In genomic region chr6:40359808-40360207, GRCh38 we compare ENCODE assay signal across 1 cellular context.
A peak's percentile ranks its signal among the peaks of the same experiment; 100 is the strongest.
TF ChIP-seq lines count a peak whose summit lies in the region.

No MANE protein-coding gene starts in this region.

TF ChIP-seq in GM23338, 12 proteins besides CTCF, POLR2A, EP300 and RAD21:
- TF ChIP-seq ETS1 (IDR thresholded peaks at IDR 0.05) (no peak), REST (IDR thresholded peaks at IDR 0.05; ENCODE audit: unreplicated experiment) (no peak), NANOG (IDR thresholded peaks at IDR 0.05; ENCODE audit: borderline replicate concordance) (peak; percentile 19; the same call in 1 of the 2 replicates), EZH2 (IDR thresholded peaks at IDR 0.05; ENCODE audit: low read depth, unreplicated experiment) (no peak), POLR2AphosphoS5 (IDR thresholded peaks at IDR 0.05; ENCODE audit: low read depth) (peak; percentile 27; the same call in 1 of the 2 replicates), JUNB (IDR thresholded peaks at IDR 0.05; ENCODE audit: unreplicated experiment) (no peak), ZNF114 (CRISPR knock-in tag; IDR thresholded peaks at IDR 0.05) (no peak), EZH2phosphoT487 (IDR thresholded peaks at IDR 0.05; ENCODE audit: unreplicated experiment) (no peak), STAT1 (IDR thresholded peaks at IDR 0.05; ENCODE audit: unreplicated experiment) (no peak), ZNF331 (CRISPR knock-in tag; IDR thresholded peaks at IDR 0.05; ENCODE audit: low read depth) (no peak), CREB1 (CRISPR knock-in tag; IDR thresholded peaks at IDR 0.05; ENCODE audit: low read depth) (peak; percentile 53; the same call in 1 of the 2 replicates)
- TF ChIP-seq, protein P1, sequence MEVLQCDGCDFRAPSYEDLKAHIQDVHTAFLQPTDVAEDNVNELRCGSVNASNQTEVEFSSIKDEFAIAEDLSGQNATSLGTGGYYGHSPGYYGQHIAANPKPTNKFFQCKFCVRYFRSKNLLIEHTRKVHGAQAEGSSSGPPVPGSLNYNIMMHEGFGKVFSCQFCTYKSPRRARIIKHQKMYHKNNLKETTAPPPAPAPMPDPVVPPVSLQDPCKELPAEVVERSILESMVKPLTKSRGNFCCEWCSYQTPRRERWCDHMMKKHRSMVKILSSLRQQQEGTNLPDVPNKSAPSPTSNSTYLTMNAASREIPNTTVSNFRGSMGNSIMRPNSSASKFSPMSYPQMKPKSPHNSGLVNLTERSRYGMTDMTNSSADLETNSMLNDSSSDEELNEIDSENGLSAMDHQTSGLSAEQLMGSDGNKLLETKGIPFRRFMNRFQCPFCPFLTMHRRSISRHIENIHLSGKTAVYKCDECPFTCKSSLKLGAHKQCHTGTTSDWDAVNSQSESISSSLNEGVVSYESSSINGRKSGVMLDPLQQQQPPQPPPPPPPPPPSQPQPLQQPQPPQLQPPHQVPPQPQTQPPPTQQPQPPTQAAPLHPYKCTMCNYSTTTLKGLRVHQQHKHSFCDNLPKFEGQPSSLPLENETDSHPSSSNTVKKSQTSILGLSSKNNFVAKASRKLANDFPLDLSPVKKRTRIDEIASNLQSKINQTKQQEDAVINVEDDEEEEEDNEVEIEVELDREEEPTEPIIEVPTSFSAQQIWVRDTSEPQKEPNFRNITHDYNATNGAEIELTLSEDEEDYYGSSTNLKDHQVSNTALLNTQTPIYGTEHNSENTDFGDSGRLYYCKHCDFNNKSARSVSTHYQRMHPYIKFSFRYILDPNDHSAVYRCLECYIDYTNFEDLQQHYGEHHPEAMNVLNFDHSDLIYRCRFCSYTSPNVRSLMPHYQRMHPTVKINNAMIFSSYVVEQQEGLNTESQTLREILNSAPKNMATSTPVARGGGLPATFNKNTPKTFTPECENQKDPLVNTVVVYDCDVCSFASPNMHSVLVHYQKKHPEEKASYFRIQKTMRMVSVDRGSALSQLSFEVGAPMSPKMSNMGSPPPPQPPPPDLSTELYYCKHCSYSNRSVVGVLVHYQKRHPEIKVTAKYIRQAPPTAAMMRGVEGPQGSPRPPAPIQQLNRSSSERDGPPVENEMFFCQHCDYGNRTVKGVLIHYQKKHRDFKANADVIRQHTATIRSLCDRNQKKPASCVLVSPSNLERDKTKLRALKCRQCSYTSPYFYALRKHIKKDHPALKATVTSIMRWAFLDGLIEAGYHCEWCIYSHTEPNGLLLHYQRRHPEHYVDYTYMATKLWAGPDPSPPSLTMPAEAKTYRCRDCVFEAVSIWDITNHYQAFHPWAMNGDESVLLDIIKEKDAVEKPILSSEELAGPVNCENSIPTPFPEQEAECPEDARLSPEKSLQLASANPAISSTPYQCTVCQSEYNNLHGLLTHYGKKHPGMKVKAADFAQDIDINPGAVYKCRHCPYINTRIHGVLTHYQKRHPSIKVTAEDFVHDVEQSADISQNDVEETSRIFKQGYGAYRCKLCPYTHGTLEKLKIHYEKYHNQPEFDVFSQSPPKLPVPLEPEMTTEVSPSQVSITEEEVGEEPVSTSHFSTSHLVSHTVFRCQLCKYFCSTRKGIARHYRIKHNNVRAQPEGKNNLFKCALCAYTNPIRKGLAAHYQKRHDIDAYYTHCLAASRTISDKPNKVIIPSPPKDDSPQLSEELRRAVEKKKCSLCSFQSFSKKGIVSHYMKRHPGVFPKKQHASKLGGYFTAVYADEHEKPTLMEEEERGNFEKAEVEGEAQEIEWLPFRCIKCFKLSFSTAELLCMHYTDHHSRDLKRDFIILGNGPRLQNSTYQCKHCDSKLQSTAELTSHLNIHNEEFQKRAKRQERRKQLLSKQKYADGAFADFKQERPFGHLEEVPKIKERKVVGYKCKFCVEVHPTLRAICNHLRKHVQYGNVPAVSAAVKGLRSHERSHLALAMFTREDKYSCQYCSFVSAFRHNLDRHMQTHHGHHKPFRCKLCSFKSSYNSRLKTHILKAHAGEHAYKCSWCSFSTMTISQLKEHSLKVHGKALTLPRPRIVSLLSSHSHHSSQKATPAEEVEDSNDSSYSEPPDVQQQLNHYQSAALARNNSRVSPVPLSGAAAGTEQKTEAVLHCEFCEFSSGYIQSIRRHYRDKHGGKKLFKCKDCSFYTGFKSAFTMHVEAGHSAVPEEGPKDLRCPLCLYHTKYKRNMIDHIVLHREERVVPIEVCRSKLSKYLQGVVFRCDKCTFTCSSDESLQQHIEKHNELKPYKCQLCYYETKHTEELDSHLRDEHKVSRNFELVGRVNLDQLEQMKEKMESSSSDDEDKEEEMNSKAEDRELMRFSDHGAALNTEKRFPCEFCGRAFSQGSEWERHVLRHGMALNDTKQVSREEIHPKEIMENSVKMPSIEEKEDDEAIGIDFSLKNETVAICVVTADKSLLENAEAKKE (CRISPR knock-in tag; IDR thresholded peaks at IDR 0.05): peak; percentile 90
